Comparison of ENCODE assay signal across 25 cellular contexts in genomic region chr21:27240901-27241300, GRCh38.
DNase-seq lines count a peak whose midpoint lies in the region; ATAC-seq, FAIRE-seq and TF ChIP-seq lines count a peak whose summit lies in the region.
"Had no signal": no experiment of that assay in that cellular context is flagged by ENCODE, and none has a peak within 500 bp of the region (broad histone marks: within the 10 kb centered on the region; RNA-seq: fewer than 3 reads in every experiment).

No MANE protein-coding gene starts in this region.

- no peak overlapping the region for H3K4me3 ChIP-seq in fibroblast of pulmonary artery (replicated peaks; ENCODE audit: low read depth, low read length)
- H3K4me3 ChIP-seq: A549; BLaER1 treated with 17β-estradiol and CSF1 and Interleukin-3, amounts not matched to agents 10 nM and 100 nM; GM23338 had no signal

- no peak overlapping the region for H3K4me3 Mint-ChIP-seq in mesothelial cell of epicardium
- H3K4me3 Mint-ChIP-seq in CD4-positive, alpha-beta T cell, result no peak overlapping the region
- H3K4me3 Mint-ChIP-seq: CD14-positive monocyte; CD4-positive, alpha-beta memory T cell; GM23338; H9 had no signal

- FAIRE-seq in G401.6 (lab: Jason Lieb, UNC), result peak; percentile 3
- FAIRE-seq: A549, GM12892, GM19239 had no signal

- H3K27ac ChIP-seq in CD4-positive, alpha-beta T cell (ENCODE audit: low read depth, low read length), result no peak overlapping the region
- H3K27ac ChIP-seq: A549; BLaER1 treated with 17β-estradiol and CSF1 and Interleukin-3, amounts not matched to agents 10 nM and 100 nM had no signal

- H3K27me3 Mint-ChIP-seq in mesothelial cell of epicardium (ENCODE audit: low read depth), result no peaks in the 10 kb centered on the region
- H3K27me3 Mint-ChIP-seq in CD4-positive, alpha-beta T cell, result no peaks in the 10 kb centered on the region
- H3K27me3 Mint-ChIP-seq: CD4-positive, alpha-beta memory T cell had no signal

- H3K4me1 Mint-ChIP-seq in mesothelial cell of epicardium, result peaks cover 11% of the 10 kb centered on the region
- no peaks in the 10 kb centered on the region for H3K4me1 Mint-ChIP-seq in CD4-positive, alpha-beta T cell (ENCODE audit: low read depth)
- H3K4me1 Mint-ChIP-seq: CD14-positive monocyte; CD4-positive, alpha-beta memory T cell had no signal

- H3K27me3 ChIP-seq in CD4-positive, alpha-beta T cell (ENCODE audit: control insufficient read depth, insufficient read depth, low read length), result no peaks in the 10 kb centered on the region
- H3K27me3 ChIP-seq: BE2C; BLaER1 treated with 17β-estradiol and CSF1 and Interleukin-3, amounts not matched to agents 10 nM and 100 nM had no signal

- CTCF ChIA-PET in CD4-positive, alpha-beta T cell (lab: Charles Lee), result no interaction called here

- peak overlapping the region; percentile 28 for H3K27ac Mint-ChIP-seq in mesothelial cell of epicardium
- H3K27ac Mint-ChIP-seq in CD4-positive, alpha-beta T cell, result no peak overlapping the region
- H3K27ac Mint-ChIP-seq: CD14-positive monocyte; CD4-positive, alpha-beta memory T cell; GM23338; H9 had no signal

- no peaks in the 10 kb centered on the region for H3K36me3 Mint-ChIP-seq in mesothelial cell of epicardium
- H3K36me3 Mint-ChIP-seq in CD4-positive, alpha-beta T cell (ENCODE audit: low read depth), result no peaks in the 10 kb centered on the region
- H3K36me3 Mint-ChIP-seq: CD14-positive monocyte; CD4-positive, alpha-beta memory T cell had no signal

- TF ChIP-seq CTCF in fibroblast of pulmonary artery (IDR thresholded peaks at IDR 0.05; ENCODE audit: low read length, missing control alignments) (no peak), mesothelial cell of epicardium (IDR thresholded peaks at IDR 0.05; ENCODE audit: unreplicated experiment) (no peak)
- TF ChIP-seq CTCF in CD4-positive, alpha-beta T cell (IDR thresholded peaks at IDR 0.05), result no peak

- no peak for ATAC-seq in CD4-positive, alpha-beta T cell (ENCODE audit: poor library complexity)
- ATAC-seq in GM19035 (IDR thresholded peaks at IDR 0.05; ENCODE audit: unreplicated experiment), result no peak
- ATAC-seq: A549, GM23338, HCT116 had no signal

- POLR2A ChIA-PET in CD4-positive, alpha-beta T cell (lab: Charles Lee), result no interaction called here

- DNase-seq in dedifferentiated amniotic fluid mesenchymal stem cell (ENCODE audit: extremely low spot score) (peak; percentile 39), fibroblast of pulmonary artery (ENCODE audit: low read depth) (peak; percentile 59), mesothelial cell of epicardium (ENCODE audit: low spot score in 2 of 2, unreplicated experiment in 2 of 2) (no peak), MV-4-11 (lab: John Stamatoyannopoulos, UW) (no peak), NCI-H1694 treated with DMSO at 0.1 percent for 48 hours (lab: John Stamatoyannopoulos, UW) (no peak)
- DNase-seq in CD4-positive, alpha-beta T cell, result no peak
- DNase-seq: 8988T; ACHN; AML-193; BE2C; Calu3; CD4-positive, alpha-beta memory T cell; COR-L47; DMS53; DMS79 treated with DMSO at 0.1 percent for 48 hours; H9 had no signal

- H3K9me3 Mint-ChIP-seq in mesothelial cell of epicardium, result peaks cover 5% of the 10 kb centered on the region
- no peaks in the 10 kb centered on the region for H3K9me3 Mint-ChIP-seq in CD4-positive, alpha-beta T cell
- H3K9me3 Mint-ChIP-seq: GM23338, H9 had no signal

- H3K9me3 ChIP-seq in CD4-positive, alpha-beta T cell (ENCODE audit: control insufficient read depth, low read length), result no peaks in the 10 kb centered on the region
- H3K9me3 ChIP-seq: A549; BE2C; BLaER1 treated with 17β-estradiol and CSF1 and Interleukin-3, amounts not matched to agents 10 nM and 100 nM had no signal

- intact Hi-C loops in CD4-positive, alpha-beta T cell (cut with DNase I, micrococcal nuclease), result no loop called here

Comparison
In these comparisons a context has a peak if more than half of its experiments do, and no peak if none do; other contexts are left out.
1. DNase-seq: peak in dedifferentiated amniotic fluid mesenchymal stem cell (single experiment) and fibroblast of pulmonary artery (single experiment); none in mesothelial cell of epicardium (0 of 2), MV-4-11 (single experiment), CD4-positive, alpha-beta T cell (0 of 10) and NCI-H1694 treated with DMSO at 0.1 percent for 48 hours (single experiment).